Comparison of ENCODE assay signal across 26 cellular contexts in genomic region chr2:129751409-129751808, GRCh38.
"Had no signal": no experiment of that assay in that cellular context is flagged by ENCODE, and none has a peak within 500 bp of the region (broad histone marks: within the 10 kb centered on the region; RNA-seq: fewer than 3 reads in every experiment).

No MANE protein-coding gene starts in this region.

- ATAC-seq: activated CD8-positive, alpha-beta T cell treated with anti-CD3 and anti-CD28 coated beads, Interleukin-2, amount 10 ng/mL, durations not matched to agents 7 days and 5 days; activated T-helper 17 cell treated with anti-CD3 and anti-CD28 coated beads, Interleukin-2, amount 50 U/mL, for 72 hours; left lobe of liver had no signal

- H3K9me3 ChIP-seq: adrenal gland, sigmoid colon, thoracic aorta, vagina had no signal

- H3K4me3 ChIP-seq: adrenal gland, ascending aorta, lung, sigmoid colon, smooth muscle cell, thoracic aorta, vagina had no signal

- DNase-seq: activated CD4-positive, alpha-beta T cell treated with anti-CD3 and anti-CD28 coated beads for 1 hour; activated CD4-positive, alpha-beta T cell treated with anti-CD3 and anti-CD28 coated beads, Interleukin-2, amount 50 U/mL, for 1 hour; activated CD8-positive, alpha-beta T cell treated with anti-CD3 and anti-CD28 coated beads, Interleukin-2, amount 10 ng/mL, durations not matched to agents 7 days and 5 days; activated naive CD4-positive, alpha-beta T cell; activated T-cell treated with anti-CD3 and anti-CD28 coated beads, Interleukin-2, amount 50 U/mL, for 1 hour; adrenal gland; brain microvascular endothelial cell; caudate nucleus; dermis blood vessel endothelial cell; effector CD8-positive, alpha-beta T cell; foreskin melanocyte; naive B cell; occipital lobe; posterior cingulate gyrus; sigmoid colon; stimulated activated CD4-positive, alpha-beta T cell treated with anti-CD3 and anti-CD28 coated beads, Interleukin-15, amount 100 ng/mL, for 24 hours; stimulated activated CD8-positive, alpha-beta memory T cell treated with anti-CD3 and anti-CD28 coated beads, Interleukin-4, amount 100 ng/mL, for 48 hours; stimulated activated naive CD4-positive, alpha-beta T cell had no signal

- H3K4me1 ChIP-seq: adrenal gland, ascending aorta, sigmoid colon, vagina had no signal

- H3K27ac ChIP-seq: adrenal gland, ascending aorta, brain microvascular endothelial cell, sigmoid colon, thoracic aorta, vagina had no signal

- FAIRE-seq: TTC549 had no signal

- H3K36me3 ChIP-seq: adrenal gland, ascending aorta, brain microvascular endothelial cell, sigmoid colon, thoracic aorta, vagina had no signal

- H3K27me3 ChIP-seq: adrenal gland, ascending aorta, brain microvascular endothelial cell, sigmoid colon, vagina had no signal

- H3K4me2 ChIP-seq: smooth muscle cell had no signal
